17 cellular contexts compared by ENCODE assay signal in genomic region chr2:85199692-85200091, GRCh38.
"Had no signal": no experiment of that assay in that cellular context is flagged by ENCODE, and none has a peak within 500 bp of the region (broad histone marks: within the 10 kb centered on the region; RNA-seq: fewer than 3 reads in every experiment).

No MANE protein-coding gene starts in this region.

- H3K36me3 ChIP-seq: colonic mucosa, neural progenitor cell, pancreas, transverse colon, vagina had no signal

- H3K4me3 ChIP-seq: colonic mucosa, lung, neural progenitor cell, pancreas, transverse colon, vagina had no signal

- DNase-seq: activated CD4-positive, alpha-beta T cell treated with anti-CD3 and anti-CD28 coated beads for 1 hour; activated CD4-positive, alpha-beta T cell treated with anti-CD3 and anti-CD28 coated beads, Interleukin-2, amount 50 U/mL, for 48 hours; activated naive CD4-positive, alpha-beta T cell treated with anti-CD3 and anti-CD28 coated beads for 36 hours; activated naive CD8-positive, alpha-beta T cell treated with anti-CD3 and anti-CD28 coated beads, Interleukin-2, amount 50 U/mL, for 24 hours; activated T-cell treated with anti-CD3 and anti-CD28 coated beads, Interleukin-2, amount 50 U/mL, for 1 hour; colonic mucosa; head of caudate nucleus; midbrain; pancreas; stimulated activated CD4-positive, alpha-beta T cell treated with anti-CD3 and anti-CD28 coated beads, Interleukin-4, amount 100 ng/mL, for 24 hours; stimulated activated naive CD4-positive, alpha-beta T cell treated with Interleukin-2 at 50 U/mL for 16 hours; transverse colon had no signal

- ATAC-seq: activated naive CD8-positive, alpha-beta T cell treated with anti-CD3 and anti-CD28 coated beads, Interleukin-2, amount 50 U/mL, for 24 hours; esophagus mucosa; pancreas had no signal

- H3K9me3 ChIP-seq: colonic mucosa, pancreas, transverse colon, vagina had no signal

- H3K27ac Mint-ChIP-seq: activated naive CD4-positive, alpha-beta T cell treated with anti-CD3 and anti-CD28 coated beads for 36 hours; activated naive CD8-positive, alpha-beta T cell treated with anti-CD3 and anti-CD28 coated beads, Interleukin-2, amount 50 U/mL, for 24 hours; activated T-helper 2 cell treated with anti-CD3 and anti-CD28 coated beads, Interferon-gamma antibody, Interleukin-2, Interleukin-4, amounts not matched to agents 10 μg/mL and 5 μg/mL and 100 μg/mL, durations not matched to agents 14 hours and 24 hours and 36 hours; neural progenitor cell had no signal

- H3K27ac ChIP-seq: colonic mucosa, neural progenitor cell, pancreas, transverse colon, vagina had no signal

- H3K4me3 Mint-ChIP-seq: activated naive CD4-positive, alpha-beta T cell treated with anti-CD3 and anti-CD28 coated beads for 36 hours; activated naive CD8-positive, alpha-beta T cell treated with anti-CD3 and anti-CD28 coated beads, Interleukin-2, amount 50 U/mL, for 24 hours; neural progenitor cell had no signal

- H3K4me1 ChIP-seq: colonic mucosa, pancreas had no signal

- H2AFZ ChIP-seq: neural progenitor cell had no signal

- H3K4me2 ChIP-seq: neural progenitor cell had no signal

- H3K9ac ChIP-seq: neural progenitor cell had no signal

- H3K4me1 Mint-ChIP-seq: activated naive CD8-positive, alpha-beta T cell treated with anti-CD3 and anti-CD28 coated beads, Interleukin-2, amount 50 U/mL, for 24 hours had no signal

- H3K27me3 ChIP-seq: colonic mucosa, neural progenitor cell, pancreas, transverse colon, vagina had no signal

- H3K9me3 Mint-ChIP-seq: activated naive CD4-positive, alpha-beta T cell treated with anti-CD3 and anti-CD28 coated beads for 36 hours; activated naive CD8-positive, alpha-beta T cell treated with anti-CD3 and anti-CD28 coated beads, Interleukin-2, amount 50 U/mL, for 24 hours; activated T-helper 2 cell treated with anti-CD3 and anti-CD28 coated beads, Interferon-gamma antibody, Interleukin-2, Interleukin-4, amounts not matched to agents 10 μg/mL and 5 μg/mL and 100 μg/mL, durations not matched to agents 14 hours and 24 hours and 36 hours had no signal
